ENCODE assay signal across 1 cellular context in genomic region chr3:194082596-194083220, GRCh38.
TF ChIP-seq lines count a peak whose summit lies in the region.

No MANE protein-coding gene starts in this region.

TF ChIP-seq in HepG2, 621 proteins besides CTCF, POLR2A, EP300 and RAD21 (continues in another document):
- TF ChIP-seq ZNF557 (CRISPR knock-in tag; IDR thresholded peaks at IDR 0.05) (0 out of 2 replicates have a peak, but pooled peaks have one; percentile 53), KLF16 (CRISPR knock-in tag; IDR thresholded peaks at IDR 0.05) (0 out of 4 replicates have a peak, but pooled peaks of 1 of the 2 experiments have one; percentile 19), ERF (CRISPR knock-in tag; IDR thresholded peaks at IDR 0.05) (peak; percentile 48; the same call in 1 of the 2 replicates), MED13 (CRISPR knock-in tag; IDR thresholded peaks at IDR 0.05) (no peak), CREB1 (IDR thresholded peaks at IDR 0.05) (no peak), CREB1 (CRISPR knock-in tag; IDR thresholded peaks at IDR 0.05) (no peak), ARID4A (CRISPR knock-in tag; IDR thresholded peaks at IDR 0.05; ENCODE audit: borderline replicate concordance) (0 out of 2 replicates have a peak, but pooled peaks have one; percentile 20), ELF3 (CRISPR knock-in tag; IDR thresholded peaks at IDR 0.05) (peak; percentile 70), ETV5 (CRISPR knock-in tag; IDR thresholded peaks at IDR 0.05; ENCODE audit: borderline replicate concordance) (peak; percentile 91), ZFX (CRISPR knock-in tag; IDR thresholded peaks at IDR 0.05; ENCODE audit: low read depth) (peak; percentile 55), MZF1 (CRISPR knock-in tag; IDR thresholded peaks at IDR 0.05; ENCODE audit: borderline replicate concordance) (no peak), SALL1 (CRISPR knock-in tag; IDR thresholded peaks at IDR 0.05) (peak; percentile 33; the same call in 1 of the 2 replicates), HIVEP1 (CRISPR knock-in tag; IDR thresholded peaks at IDR 0.05) (no peak), SAP130 (CRISPR knock-in tag; IDR thresholded peaks at IDR 0.05; ENCODE audit: low read depth) (0 out of 2 replicates have a peak, but pooled peaks have one; percentile 30), GABPA (IDR thresholded peaks at IDR 0.05; ENCODE audit: low read depth, low read length) (no peak), GABPA (CRISPR knock-in tag; IDR thresholded peaks at IDR 0.05; ENCODE audit: low read depth) (peak; percentile 73), MTA1 (CRISPR knock-in tag; IDR thresholded peaks at IDR 0.05; ENCODE audit: borderline replicate concordance) (no peak), SCMH1 (CRISPR knock-in tag; IDR thresholded peaks at IDR 0.05; ENCODE audit: borderline replicate concordance) (no peak), ELF1 (CRISPR knock-in tag; IDR thresholded peaks at IDR 0.05) (peak; percentile 54), RARA (CRISPR knock-in tag; IDR thresholded peaks at IDR 0.05) (0 out of 2 replicates have a peak, but pooled peaks have one; percentile 32), ZNF275 (CRISPR knock-in tag; IDR thresholded peaks at IDR 0.05; ENCODE audit: borderline replicate concordance) (no peak), ZBTB38 (CRISPR knock-in tag; IDR thresholded peaks at IDR 0.05) (peak; percentile 57; the same call in 1 of the 2 replicates), FOXM1 (CRISPR knock-in tag; IDR thresholded peaks at IDR 0.05) (no peak), PATZ1 (CRISPR knock-in tag; IDR thresholded peaks at IDR 0.05) (peak; percentile 47; the same call in 1 of the 2 replicates), ZBTB33 (CRISPR knock-in tag; IDR thresholded peaks at IDR 0.05) (peak; percentile 63), PRPF4 (IDR thresholded peaks at IDR 0.05; ENCODE audit: low read depth, low read length, poor library complexity, severe bottlenecking) (no peak), HNF4G (IDR thresholded peaks at IDR 0.05; ENCODE audit: borderline replicate concordance, low read depth, low read length) (no peak), HNF4G (CRISPR knock-in tag; IDR thresholded peaks at IDR 0.05; ENCODE audit: borderline replicate concordance, low read depth) (no peak), SPEN (CRISPR knock-in tag; IDR thresholded peaks at IDR 0.05; ENCODE audit: low read depth) (0 out of 2 replicates have a peak, but pooled peaks have one; percentile 42), TEAD3 (CRISPR knock-in tag; optimal IDR thresholded peaks at IDR 0.05; ENCODE audit: borderline replicate concordance) (peak; percentile 36), NFATC3 (CRISPR knock-in tag; IDR thresholded peaks at IDR 0.05) (no peak), ZNF792 (CRISPR knock-in tag; IDR thresholded peaks at IDR 0.05) (0 out of 2 replicates have a peak, but pooled peaks have one; percentile 52), IRF2 (CRISPR knock-in tag; IDR thresholded peaks at IDR 0.05) (0 out of 2 replicates have a peak, but pooled peaks have one; percentile 18), ZNF687 (CRISPR knock-in tag; IDR thresholded peaks at IDR 0.05) (peak; percentile 69), HDAC2 (CRISPR knock-in tag; IDR thresholded peaks at IDR 0.05) (peak; percentile 72), ZFY (CRISPR knock-in tag; IDR thresholded peaks at IDR 0.05) (peak; percentile 17; the same call in 1 of the 2 replicates), GABPB1 (CRISPR knock-in tag; IDR thresholded peaks at IDR 0.05) (peak; percentile 60), ZNF746 (CRISPR knock-in tag; IDR thresholded peaks at IDR 0.05) (no peak), HNF4A (CRISPR knock-in tag; IDR thresholded peaks at IDR 0.05) (peak; percentile 61), KDM5B (CRISPR knock-in tag; IDR thresholded peaks at IDR 0.05; ENCODE audit: borderline replicate concordance) (no peak), ZNF281 (CRISPR knock-in tag; IDR thresholded peaks at IDR 0.05; ENCODE audit: borderline replicate concordance) (peak; percentile 43; the same call in 1 of the 2 replicates), ZNF292 (CRISPR knock-in tag; IDR thresholded peaks at IDR 0.05; ENCODE audit: borderline replicate concordance, low read depth) (0 out of 2 replicates have a peak, but pooled peaks have one; percentile 45), UBTF (CRISPR knock-in tag; IDR thresholded peaks at IDR 0.05) (0 out of 2 replicates have a peak, but pooled peaks have one; percentile 18)
